In the genomic region with DNA sequence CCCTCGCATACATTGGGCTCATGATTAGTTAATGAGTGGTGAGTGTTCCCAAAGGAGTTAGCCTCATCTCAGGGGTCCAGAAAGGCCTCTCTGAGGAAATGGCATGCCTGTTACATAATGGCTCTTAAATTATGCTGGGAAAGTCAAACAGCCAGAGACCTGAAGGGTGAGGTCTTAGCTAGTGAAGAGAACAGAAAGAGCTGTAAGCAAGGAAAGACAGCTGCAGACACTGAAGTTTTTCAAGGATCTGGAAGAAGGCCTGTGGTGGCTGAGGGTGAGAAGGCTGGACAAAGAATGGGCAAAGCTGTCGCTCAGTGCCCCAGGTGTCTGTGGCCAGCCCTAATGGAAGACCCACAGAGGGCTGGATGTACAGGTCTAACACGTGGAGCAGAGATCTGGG, we compare ENCODE assay signal across 23 cellular contexts. TPM values are rescaled to one million over a fixed set of nuclear protein-coding genes. Genes with fewer than 3 reads are reported as not detected.
DNase-seq lines count a peak whose midpoint lies in the region; ATAC-seq and TF ChIP-seq lines count a peak whose summit lies in the region.
"Had no signal": no experiment of that assay in that cellular context is flagged by ENCODE, and none has a peak within 500 bp of the region (broad histone marks: within the 10 kb centered on the region; RNA-seq: fewer than 3 reads in every experiment).

No MANE protein-coding gene starts in this region.

- H3K36me3 ChIP-seq in right atrium auricular region = no peaks in the 10 kb centered on the region
- H3K36me3 ChIP-seq in rectal smooth muscle tissue (ENCODE audit: control insufficient read depth, insufficient read depth, low read length) = no peaks in the 10 kb centered on the region
- H3K36me3 ChIP-seq in vagina = no peaks in the 10 kb centered on the region
- H3K36me3 ChIP-seq: cardiac muscle cell had no signal

- TF ChIP-seq CTCF in right atrium auricular region (IDR thresholded peaks at IDR 0.05) (no peak), endothelial cell (IDR thresholded peaks at IDR 0.05; ENCODE audit: unreplicated experiment) (no peak), vagina (IDR thresholded peaks at IDR 0.05) (no peak)

- H3K27me3 ChIP-seq in right atrium auricular region = no peaks in the 10 kb centered on the region
- no peaks in the 10 kb centered on the region for H3K27me3 ChIP-seq in rectal smooth muscle tissue (ENCODE audit: control insufficient read depth, insufficient read depth, low read length)
- H3K27me3 ChIP-seq in vagina = no peaks in the 10 kb centered on the region
- H3K27me3 ChIP-seq: cardiac muscle cell had no signal

- TF ChIP-seq POLR2A in vagina (IDR thresholded peaks at IDR 0.05) = no peak

- H3K9ac ChIP-seq in rectal smooth muscle tissue (ENCODE audit: low read length) = no peak overlapping the region

- H3K27ac ChIP-seq in right atrium auricular region = peak overlapping the region; percentile 89 to 96
- peak overlapping the region; percentile 91 for H3K27ac ChIP-seq in rectal smooth muscle tissue (ENCODE audit: low read depth, low read length)
- peak overlapping the region; percentile 71 for H3K27ac ChIP-seq in vagina
- H3K27ac ChIP-seq: PC-9 had no signal

- DNase-seq in right atrium auricular region (ENCODE audit: low spot score) (no peak), left cardiac atrium (no peak), endothelial cell (ENCODE audit: low spot score) (no peak), vagina (ENCODE audit: extremely low spot score in 2 of 2) (no peak), NOMO-1 (lab: John Stamatoyannopoulos, UW; ENCODE audit: unreplicated experiment in 2 of 2) (no peak), dedifferentiated amniotic fluid mesenchymal stem cell (ENCODE audit: extremely low spot score) (no peak)
- DNase-seq: activated CD4-positive, alpha-beta T cell treated with anti-CD3 and anti-CD28 coated beads, Interleukin-2, amount 10 ng/mL, durations not matched to agents 24 days and 14 days; activated CD8-positive, alpha-beta memory T cell treated with anti-CD3 and anti-CD28 coated beads, Interleukin-2, amount 50 U/mL, for 48 hours; mesendoderm; MV-4-11; NCI-H1930; NCI-H526 treated with DMSO at 0.1 percent for 48 hours; PC-9; stimulated activated CD4-positive, alpha-beta T cell treated with anti-CD3 and anti-CD28 coated beads, Interleukin-2, amount 100 ng/mL, for 48 hours had no signal

- H3K4me3 ChIP-seq in right atrium auricular region = no peak overlapping the region
- H3K4me3 ChIP-seq in rectal smooth muscle tissue (ENCODE audit: low read length) = no peak overlapping the region
- H3K4me3 ChIP-seq in vagina = no peak overlapping the region
- H3K4me3 ChIP-seq: cardiac muscle cell, PC-9 had no signal

- ATAC-seq in left cardiac atrium = no peak
- ATAC-seq in HG03135 (IDR thresholded peaks at IDR 0.05; ENCODE audit: unreplicated experiment) = no peak
- ATAC-seq: SK-N-SH treated with all-trans-retinoic acid at 6 μM for 48 hours had no signal

- H3K4me1 Mint-ChIP-seq in endothelial cell (ENCODE audit: unreplicated experiment) = no peaks in the 10 kb centered on the region

- no peaks in the 10 kb centered on the region for H3K9me3 Mint-ChIP-seq in endothelial cell (ENCODE audit: unreplicated experiment)
- H3K9me3 Mint-ChIP-seq: activated CD4-positive, alpha-beta T cell treated with anti-CD3 and anti-CD28 coated beads, Interleukin-2, amount 10 ng/mL, durations not matched to agents 24 days and 14 days; activated naive CD4-positive, alpha-beta T cell treated with anti-CD3 and anti-CD28 coated beads, Interleukin-2, amount 50 U/mL, for 24 hours had no signal

- no peak overlapping the region for H3K27ac Mint-ChIP-seq in endothelial cell (ENCODE audit: unreplicated experiment)
- H3K27ac Mint-ChIP-seq: activated CD4-positive, alpha-beta T cell treated with anti-CD3 and anti-CD28 coated beads, Interleukin-2, amount 10 ng/mL, durations not matched to agents 24 days and 14 days had no signal

- intact Hi-C loops in left cardiac atrium (cut with DNase I) = no loop called here
- intact Hi-C loops in vagina (cut with DNase I) = no loop called here

- H3K4me1 ChIP-seq in right atrium auricular region = peaks cover 0 to 84% of the 10 kb centered on the region in 2 donors
- H3K4me1 ChIP-seq in rectal smooth muscle tissue (ENCODE audit: control insufficient read depth, insufficient read depth, low read length) = peaks cover 36% of the 10 kb centered on the region
- peaks cover 49% of the 10 kb centered on the region for H3K4me1 ChIP-seq in vagina

- H3K36me3 Mint-ChIP-seq in endothelial cell (ENCODE audit: low read depth, unreplicated experiment) = peaks cover 29% of the 10 kb centered on the region

- no peaks in the 10 kb centered on the region for H3K9me3 ChIP-seq in right atrium auricular region
- H3K9me3 ChIP-seq in vagina = no peaks in the 10 kb centered on the region

- peak overlapping the region; percentile 70 for H3K4me3 Mint-ChIP-seq in endothelial cell (ENCODE audit: unreplicated experiment)
- H3K4me3 Mint-ChIP-seq: activated CD4-positive, alpha-beta T cell treated with anti-CD3 and anti-CD28 coated beads, Interleukin-2, amount 10 ng/mL, durations not matched to agents 24 days and 14 days; activated naive CD4-positive, alpha-beta T cell treated with anti-CD3 and anti-CD28 coated beads, Interleukin-2, amount 50 U/mL, for 24 hours had no signal

- H3K27me3 Mint-ChIP-seq in endothelial cell (ENCODE audit: unreplicated experiment) = peaks cover 2% of the 10 kb centered on the region
- H3K27me3 Mint-ChIP-seq: activated CD4-positive, alpha-beta T cell treated with anti-CD3 and anti-CD28 coated beads, Interleukin-2, amount 10 ng/mL, durations not matched to agents 24 days and 14 days; activated naive CD4-positive, alpha-beta T cell treated with anti-CD3 and anti-CD28 coated beads, Interleukin-2, amount 50 U/mL, for 24 hours had no signal

RNA-seq across cellular contexts. Expression of a gene that starts 10.4 kb away (rescaled TPM):
- total RNA-seq in right atrium auricular region (10 to 100 TPM; 11.7 to 12.8 TPM), left cardiac atrium (10 to 100 TPM; 12.6 to 14.1 TPM), endothelial cell (ENCODE audit: unreplicated experiment) (12.4 TPM), vagina (11.3 TPM)

RNA-seq across cellular contexts. Expression of a gene that starts 34.9 kb away (rescaled TPM):
- total RNA-seq in right atrium auricular region (10 to 100 TPM; 28.4 to 35.4 TPM), left cardiac atrium (10 to 100 TPM; 23.4 to 25.4 TPM), endothelial cell (ENCODE audit: unreplicated experiment) (16.4 TPM), vagina (42.7 TPM)

RNA-seq across cellular contexts. Expression of a gene that starts 51.2 kb away (rescaled TPM):
- total RNA-seq in right atrium auricular region = 1 to 10 TPM; 1.2 to 6.5 TPM
- total RNA-seq in left cardiac atrium = under 1 TPM; 0.47 to 0.62 TPM
- total RNA-seq in endothelial cell (ENCODE audit: unreplicated experiment) = not detected
- 2.2 TPM for total RNA-seq in vagina
- total RNA-seq: activated CD4-positive, alpha-beta T cell treated with anti-CD3 and anti-CD28 coated beads, Interleukin-2, amount 10 ng/mL, durations not matched to agents 24 days and 14 days; cardiac muscle cell; Daoy; endothelial cell of umbilical vein; frontal cortex; sciatic nerve had no signal

RNA-seq across cellular contexts. Expression of a gene that starts 55.5 kb away (rescaled TPM):
- total RNA-seq in right atrium auricular region (1 to 10 TPM in 1 of 2 donors, not detected in 1; 2.7 TPM), left cardiac atrium (under 1 TPM; 0.24 to 0.50 TPM), endothelial cell (ENCODE audit: unreplicated experiment) (30.7 TPM), vagina (3.9 TPM)
- total RNA-seq: frontal cortex had no signal
